ENCODE assay signal across 27 cellular contexts in the genomic region with DNA sequence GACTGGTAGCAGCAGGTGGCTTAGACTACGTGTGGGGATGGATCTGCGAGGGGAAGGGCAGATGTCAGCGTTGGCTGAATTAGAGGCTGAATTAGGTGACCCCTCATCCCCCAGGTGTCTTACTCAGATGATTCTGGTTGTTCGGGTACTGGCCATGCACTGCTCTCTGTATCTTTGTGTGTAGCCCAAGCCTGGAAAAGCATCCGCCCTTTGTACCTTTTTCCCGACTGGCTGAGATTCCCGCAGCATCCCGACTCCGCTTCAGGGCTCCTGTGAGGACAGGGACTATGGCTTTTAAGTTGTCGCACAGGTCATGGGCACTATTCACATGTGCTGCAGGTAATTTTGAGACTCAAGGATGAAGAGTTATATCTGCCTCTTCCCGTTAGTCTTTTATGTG. TPM values are rescaled to one million over a fixed set of nuclear protein-coding genes. Genes with fewer than 3 reads are reported as not detected.
DNase-seq lines count a peak whose midpoint lies in the region; ATAC-seq and TF ChIP-seq lines count a peak whose summit lies in the region.
"Had no signal": no experiment of that assay in that cellular context is flagged by ENCODE, and none has a peak within 500 bp of the region (broad histone marks: within the 10 kb centered on the region; RNA-seq: fewer than 3 reads in every experiment).

No MANE protein-coding gene starts in this region.

- H3K27ac Mint-ChIP-seq in activated T-cell treated with anti-CD3 and anti-CD28 coated beads, Interleukin-2, amount 50 U/mL, for 24 hours: no peak overlapping the region
- H3K27ac Mint-ChIP-seq: activated T-helper 2 cell treated with anti-CD3 and anti-CD28 coated beads, Interferon-gamma antibody, Interleukin-2, Interleukin-4, amounts not matched to agents 10 μg/mL and 5 μg/mL and 100 μg/mL, durations not matched to agents 14 hours and 24 hours and 36 hours; B cell had no signal

- peaks cover 37% of the 10 kb centered on the region for H3K4me1 Mint-ChIP-seq in activated T-cell treated with anti-CD3 and anti-CD28 coated beads, Interleukin-2, amount 50 U/mL, for 24 hours (ENCODE audit: low read depth)

- H3K36me3 ChIP-seq in neutrophil (peaks cover 42% of the 10 kb centered on the region), upper lobe of right lung (peaks cover 2% of the 10 kb centered on the region)

- peaks cover 83% of the 10 kb centered on the region for H3K36me3 Mint-ChIP-seq in activated T-cell treated with anti-CD3 and anti-CD28 coated beads, Interleukin-2, amount 50 U/mL, for 24 hours (ENCODE audit: low read depth)
- H3K36me3 Mint-ChIP-seq: natural killer cell had no signal

- H3K27ac ChIP-seq in neutrophil (peak overlapping the region; percentile 33), upper lobe of right lung (no peak overlapping the region)
- H3K27ac ChIP-seq: dorsolateral prefrontal cortex, epithelial cell of prostate, heart left ventricle, left ventricle myocardium inferior, right lobe of liver, tibial artery had no signal

- no peaks in the 10 kb centered on the region for H3K27me3 Mint-ChIP-seq in activated T-cell treated with anti-CD3 and anti-CD28 coated beads, Interleukin-2, amount 50 U/mL, for 24 hours
- H3K27me3 Mint-ChIP-seq: B cell; central memory CD8-positive, alpha-beta T cell had no signal

- H3K9me3 ChIP-seq in neutrophil (no peaks in the 10 kb centered on the region), upper lobe of right lung (no peaks in the 10 kb centered on the region)
- H3K9me3 ChIP-seq: HAP-1, heart left ventricle, left ventricle myocardium inferior, right lobe of liver, tibial artery had no signal

- no peaks in the 10 kb centered on the region for H3K27me3 ChIP-seq in neutrophil
- no peaks in the 10 kb centered on the region for H3K27me3 ChIP-seq in upper lobe of right lung
- H3K27me3 ChIP-seq: dorsolateral prefrontal cortex, heart left ventricle, right lobe of liver, tibial artery had no signal

- no peak for ATAC-seq in upper lobe of right lung
- ATAC-seq: GM12878; heart left ventricle; natural killer cell; right lobe of liver; stimulated activated naive CD8-positive, alpha-beta T cell treated with anti-CD3 and anti-CD28 coated beads, Interleukin-15, Interleukin-2, amounts not matched to agents 100 U/mL and 50 U/mL, for 24 hours had no signal

- no peaks in the 10 kb centered on the region for H3K9me3 Mint-ChIP-seq in activated T-cell treated with anti-CD3 and anti-CD28 coated beads, Interleukin-2, amount 50 U/mL, for 24 hours
- H3K9me3 Mint-ChIP-seq: activated T-helper 2 cell treated with anti-CD3 and anti-CD28 coated beads, Interferon-gamma antibody, Interleukin-2, Interleukin-4, amounts not matched to agents 10 μg/mL and 5 μg/mL and 100 μg/mL, durations not matched to agents 14 hours and 24 hours and 36 hours; central memory CD8-positive, alpha-beta T cell had no signal

- peak; percentile 1 for DNase-seq in activated T-cell treated with anti-CD3 and anti-CD28 coated beads, Interleukin-2, amount 50 U/mL, for 1 hour
- no peak for DNase-seq in activated T-cell treated with anti-CD3 and anti-CD28 coated beads, Interleukin-2, amount 50 U/mL, for 24 hours
- DNase-seq in ecto neural progenitor cell (ENCODE audit: low spot score) (peak; percentile 23), upper lobe of right lung (peak; percentile 44), NCI-H187 (lab: John Stamatoyannopoulos, UW) (no peak), SHP77 (lab: John Stamatoyannopoulos, UW) (no peak), NCI-H2227 (lab: John Stamatoyannopoulos, UW; ENCODE audit: unreplicated experiment) (no peak)
- DNase-seq: DMS79; KG1; left ventricle myocardium inferior; natural killer cell; NCI-H146; NCI-H510A treated with DMSO at 0.1 percent for 48 hours; SIG-M5; stimulated activated CD4-positive, alpha-beta T cell treated with anti-CD3 and anti-CD28 coated beads, Interleukin-15, amount 100 ng/mL, for 24 hours; stimulated activated naive CD8-positive, alpha-beta T cell treated with anti-CD3 and anti-CD28 coated beads, Interleukin-15, Interleukin-2, amounts not matched to agents 100 U/mL and 50 U/mL, for 24 hours had no signal

- intact Hi-C loops in upper lobe of right lung (cut with DNase I): no loop called here

- H3K4me3 ChIP-seq in neutrophil (ENCODE audit: low read depth in 1 of 2, low read length in 1 of 2) (no peak overlapping the region), upper lobe of right lung (no peak overlapping the region)
- H3K4me3 ChIP-seq: dorsolateral prefrontal cortex, GM12878, HAP-1, heart left ventricle, left ventricle myocardium inferior, right lobe of liver, tibial artery had no signal

- no peak overlapping the region for H3K4me3 Mint-ChIP-seq in activated T-cell treated with anti-CD3 and anti-CD28 coated beads, Interleukin-2, amount 50 U/mL, for 24 hours
- H3K4me3 Mint-ChIP-seq: B cell; central memory CD8-positive, alpha-beta T cell; natural killer cell had no signal

- H3K4me1 ChIP-seq in neutrophil (ENCODE audit: control insufficient read depth in 1 of 2, insufficient read depth in 1 of 2, low read depth in 1 of 2, low read length in 1 of 2): peaks cover 16 to 22% of the 10 kb centered on the region in 2 experiments
- peaks cover 3% of the 10 kb centered on the region for H3K4me1 ChIP-seq in upper lobe of right lung
- H3K4me1 ChIP-seq: right lobe of liver, tibial artery had no signal

- TF ChIP-seq CTCF in neutrophil (IDR thresholded peaks at IDR 0.05) (no peak), upper lobe of right lung (IDR thresholded peaks at IDR 0.05) (no peak)

RNA-seq across cellular contexts. Expression of a gene that starts 7.2 kb away (rescaled TPM):
- 42.3 TPM for total RNA-seq in upper lobe of right lung

Comparison
In these comparisons a context has a peak if more than half of its experiments do, and no peak if none do; other contexts are left out.
1. DNase-seq: peak in activated T-cell treated with anti-CD3 and anti-CD28 coated beads, Interleukin-2, amount 50 U/mL, for 1 hour (single experiment), ecto neural progenitor cell (single experiment) and upper lobe of right lung (single experiment); none in activated T-cell treated with anti-CD3 and anti-CD28 coated beads, Interleukin-2, amount 50 U/mL, for 24 hours (single experiment), NCI-H187 (0 of 2), SHP77 (0 of 2) and NCI-H2227 (single experiment).